In the genomic region with DNA sequence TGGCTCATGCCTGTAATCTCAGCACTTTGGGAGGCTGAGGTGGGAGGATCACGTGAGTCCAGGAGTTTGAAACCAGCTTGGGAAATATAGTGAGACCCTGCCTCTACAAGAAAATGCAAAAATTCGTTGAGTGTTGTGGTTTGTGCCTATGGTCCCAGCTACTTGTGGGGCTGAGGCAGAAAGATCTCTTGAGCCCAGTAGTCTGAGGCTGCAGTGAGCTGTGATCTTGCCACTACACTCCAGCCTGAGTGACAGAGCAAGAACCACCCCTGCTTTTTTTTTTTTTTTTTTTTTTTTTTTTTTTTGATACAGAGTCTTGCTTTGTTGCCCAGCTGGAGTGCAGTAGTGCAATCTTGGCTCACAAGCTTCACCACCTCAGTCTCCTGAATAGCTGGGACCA, we compare ENCODE assay signal across 2 cellular contexts.
TF ChIP-seq lines count a peak whose summit lies in the region.

No MANE protein-coding gene starts in this region.

TF ChIP-seq in GM12878, 131 proteins besides CTCF, POLR2A, EP300 and RAD21:
- TF ChIP-seq ZNF24 (IDR thresholded peaks at IDR 0.05) (no peak), ZNF384 (IDR thresholded peaks at IDR 0.05; ENCODE audit: borderline replicate concordance, low read depth, low read length) (peak; percentile 72), NFXL1 (IDR thresholded peaks at IDR 0.05; ENCODE audit: borderline replicate concordance) (no peak), RUNX3 (IDR thresholded peaks at IDR 0.05; ENCODE audit: low read length) (peak; percentile 58), TCF12 (IDR thresholded peaks at IDR 0.05; ENCODE audit: low read depth, low read length) (no peak), CEBPB (IDR thresholded peaks at IDR 0.05; ENCODE audit: borderline replicate concordance in 1 of 2, low read depth in 2 of 2, low read length in 2 of 2) (no peak), BHLHE40 (IDR thresholded peaks at IDR 0.05; ENCODE audit: borderline replicate concordance in 1 of 2, low read depth in 2 of 2, low read length in 1 of 2) (peak in 1 of 2 experiments; percentile 44; a peak in 2 of 4 replicates), FOS (IDR thresholded peaks at IDR 0.05; ENCODE audit: borderline replicate concordance, extremely low read depth, insufficient read length) (no peak), STAT3 (IDR thresholded peaks at IDR 0.05; ENCODE audit: low read depth, low read length) (no peak), POLR2AphosphoS5 (IDR thresholded peaks at IDR 0.05; ENCODE audit: low read length) (no peak), EED (IDR thresholded peaks at IDR 0.05; ENCODE audit: low read depth) (no peak), SREBF1 (IDR thresholded peaks at IDR 0.05; ENCODE audit: low read length) (no peak), SRF (IDR thresholded peaks at IDR 0.05; ENCODE audit: low read depth in 2 of 2, low read length in 2 of 2) (no peak)
- TF ChIP-seq, protein P1, sequence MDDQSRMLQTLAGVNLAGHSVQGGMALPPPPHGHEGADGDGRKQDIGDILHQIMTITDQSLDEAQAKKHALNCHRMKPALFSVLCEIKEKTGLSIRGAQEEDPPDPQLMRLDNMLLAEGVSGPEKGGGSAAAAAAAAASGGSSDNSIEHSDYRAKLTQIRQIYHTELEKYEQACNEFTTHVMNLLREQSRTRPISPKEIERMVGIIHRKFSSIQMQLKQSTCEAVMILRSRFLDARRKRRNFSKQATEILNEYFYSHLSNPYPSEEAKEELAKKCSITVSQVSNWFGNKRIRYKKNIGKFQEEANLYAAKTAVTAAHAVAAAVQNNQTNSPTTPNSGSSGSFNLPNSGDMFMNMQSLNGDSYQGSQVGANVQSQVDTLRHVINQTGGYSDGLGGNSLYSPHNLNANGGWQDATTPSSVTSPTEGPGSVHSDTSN (IDR thresholded peaks at IDR 0.05; ENCODE audit: insufficient replicate concordance, low read depth, low read length), result peak; percentile 74
- TF ChIP-seq, protein P2, sequence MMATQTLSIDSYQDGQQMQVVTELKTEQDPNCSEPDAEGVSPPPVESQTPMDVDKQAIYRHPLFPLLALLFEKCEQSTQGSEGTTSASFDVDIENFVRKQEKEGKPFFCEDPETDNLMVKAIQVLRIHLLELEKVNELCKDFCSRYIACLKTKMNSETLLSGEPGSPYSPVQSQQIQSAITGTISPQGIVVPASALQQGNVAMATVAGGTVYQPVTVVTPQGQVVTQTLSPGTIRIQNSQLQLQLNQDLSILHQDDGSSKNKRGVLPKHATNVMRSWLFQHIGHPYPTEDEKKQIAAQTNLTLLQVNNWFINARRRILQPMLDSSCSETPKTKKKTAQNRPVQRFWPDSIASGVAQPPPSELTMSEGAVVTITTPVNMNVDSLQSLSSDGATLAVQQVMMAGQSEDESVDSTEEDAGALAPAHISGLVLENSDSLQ (IDR thresholded peaks at IDR 0.05), result peak; percentile 94

TF ChIP-seq in SK-N-SH, 30 proteins besides CTCF, POLR2A, EP300 and RAD21:
- no peak for TF ChIP-seq RXRA (IDR thresholded peaks at IDR 0.05; ENCODE audit: borderline replicate concordance, low read depth)
- TF ChIP-seq TAF1 (IDR thresholded peaks at IDR 0.05; ENCODE audit: borderline replicate concordance, low read depth, low read length), result no peak
- TF ChIP-seq, protein P3, sequence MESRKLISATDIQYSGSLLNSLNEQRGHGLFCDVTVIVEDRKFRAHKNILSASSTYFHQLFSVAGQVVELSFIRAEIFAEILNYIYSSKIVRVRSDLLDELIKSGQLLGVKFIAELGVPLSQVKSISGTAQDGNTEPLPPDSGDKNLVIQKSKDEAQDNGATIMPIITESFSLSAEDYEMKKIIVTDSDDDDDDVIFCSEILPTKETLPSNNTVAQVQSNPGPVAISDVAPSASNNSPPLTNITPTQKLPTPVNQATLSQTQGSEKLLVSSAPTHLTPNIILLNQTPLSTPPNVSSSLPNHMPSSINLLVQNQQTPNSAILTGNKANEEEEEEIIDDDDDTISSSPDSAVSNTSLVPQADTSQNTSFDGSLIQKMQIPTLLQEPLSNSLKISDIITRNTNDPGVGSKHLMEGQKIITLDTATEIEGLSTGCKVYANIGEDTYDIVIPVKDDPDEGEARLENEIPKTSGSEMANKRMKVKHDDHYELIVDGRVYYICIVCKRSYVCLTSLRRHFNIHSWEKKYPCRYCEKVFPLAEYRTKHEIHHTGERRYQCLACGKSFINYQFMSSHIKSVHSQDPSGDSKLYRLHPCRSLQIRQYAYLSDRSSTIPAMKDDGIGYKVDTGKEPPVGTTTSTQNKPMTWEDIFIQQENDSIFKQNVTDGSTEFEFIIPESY (IDR thresholded peaks at IDR 0.05; ENCODE audit: borderline replicate concordance, low read depth), result no peak
- TF ChIP-seq NRF1 (IDR thresholded peaks at IDR 0.05; ENCODE audit: low read depth, low read length), result no peak
